ENCODE assay signal across 2 cellular contexts in the genomic region with DNA sequence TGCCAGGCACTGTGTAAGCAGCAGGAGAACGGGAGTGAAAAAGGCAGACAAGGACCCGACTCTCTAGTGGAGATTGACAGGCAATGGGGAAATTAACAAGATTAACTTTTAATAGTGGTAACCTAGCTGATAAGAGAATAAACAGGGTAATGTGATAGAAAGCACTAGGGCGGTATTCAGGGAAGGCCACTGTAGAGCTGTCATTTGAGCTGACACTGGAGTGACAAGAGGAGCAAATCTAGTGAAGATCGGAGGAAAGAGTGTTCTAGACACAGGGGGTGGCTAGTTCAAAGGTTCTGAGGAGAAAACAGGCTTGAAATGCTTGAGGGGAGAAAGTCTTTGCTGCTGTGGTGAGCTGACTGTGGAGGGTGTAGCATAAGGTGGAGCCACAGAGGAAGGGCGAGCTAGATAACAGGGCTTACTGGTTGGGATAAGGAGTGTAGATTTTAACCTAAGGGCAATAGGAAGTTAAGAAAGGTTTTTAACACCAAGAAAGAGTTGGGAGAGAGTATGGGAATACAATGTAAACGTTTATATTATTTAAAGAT.
A peak's percentile ranks its signal among the peaks of the same experiment; 100 is the strongest.
TF ChIP-seq lines count a peak whose summit lies in the region.

No MANE protein-coding gene starts in this region.

TF ChIP-seq in SK-N-SH, 30 proteins besides CTCF, POLR2A, EP300 and RAD21 (continued from another document):
- TF ChIP-seq, protein P1, sequence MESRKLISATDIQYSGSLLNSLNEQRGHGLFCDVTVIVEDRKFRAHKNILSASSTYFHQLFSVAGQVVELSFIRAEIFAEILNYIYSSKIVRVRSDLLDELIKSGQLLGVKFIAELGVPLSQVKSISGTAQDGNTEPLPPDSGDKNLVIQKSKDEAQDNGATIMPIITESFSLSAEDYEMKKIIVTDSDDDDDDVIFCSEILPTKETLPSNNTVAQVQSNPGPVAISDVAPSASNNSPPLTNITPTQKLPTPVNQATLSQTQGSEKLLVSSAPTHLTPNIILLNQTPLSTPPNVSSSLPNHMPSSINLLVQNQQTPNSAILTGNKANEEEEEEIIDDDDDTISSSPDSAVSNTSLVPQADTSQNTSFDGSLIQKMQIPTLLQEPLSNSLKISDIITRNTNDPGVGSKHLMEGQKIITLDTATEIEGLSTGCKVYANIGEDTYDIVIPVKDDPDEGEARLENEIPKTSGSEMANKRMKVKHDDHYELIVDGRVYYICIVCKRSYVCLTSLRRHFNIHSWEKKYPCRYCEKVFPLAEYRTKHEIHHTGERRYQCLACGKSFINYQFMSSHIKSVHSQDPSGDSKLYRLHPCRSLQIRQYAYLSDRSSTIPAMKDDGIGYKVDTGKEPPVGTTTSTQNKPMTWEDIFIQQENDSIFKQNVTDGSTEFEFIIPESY (IDR thresholded peaks at IDR 0.05; ENCODE audit: borderline replicate concordance, low read depth) = no peak
- TF ChIP-seq, protein P2, sequence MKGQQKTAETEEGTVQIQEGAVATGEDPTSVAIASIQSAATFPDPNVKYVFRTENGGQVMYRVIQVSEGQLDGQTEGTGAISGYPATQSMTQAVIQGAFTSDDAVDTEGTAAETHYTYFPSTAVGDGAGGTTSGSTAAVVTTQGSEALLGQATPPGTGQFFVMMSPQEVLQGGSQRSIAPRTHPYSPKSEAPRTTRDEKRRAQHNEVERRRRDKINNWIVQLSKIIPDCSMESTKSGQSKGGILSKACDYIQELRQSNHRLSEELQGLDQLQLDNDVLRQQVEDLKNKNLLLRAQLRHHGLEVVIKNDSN (IDR thresholded peaks at IDR 0.05; ENCODE audit: borderline replicate concordance, low read depth) = no peak
- no peak for TF ChIP-seq FOXM1 (IDR thresholded peaks at IDR 0.05; ENCODE audit: low read depth)
- no peak for TF ChIP-seq RFX5 (IDR thresholded peaks at IDR 0.05; ENCODE audit: low read length)

TF ChIP-seq in K562, 482 proteins besides CTCF, POLR2A, EP300 and RAD21 (continued from another document):
- TF ChIP-seq, protein P3, sequence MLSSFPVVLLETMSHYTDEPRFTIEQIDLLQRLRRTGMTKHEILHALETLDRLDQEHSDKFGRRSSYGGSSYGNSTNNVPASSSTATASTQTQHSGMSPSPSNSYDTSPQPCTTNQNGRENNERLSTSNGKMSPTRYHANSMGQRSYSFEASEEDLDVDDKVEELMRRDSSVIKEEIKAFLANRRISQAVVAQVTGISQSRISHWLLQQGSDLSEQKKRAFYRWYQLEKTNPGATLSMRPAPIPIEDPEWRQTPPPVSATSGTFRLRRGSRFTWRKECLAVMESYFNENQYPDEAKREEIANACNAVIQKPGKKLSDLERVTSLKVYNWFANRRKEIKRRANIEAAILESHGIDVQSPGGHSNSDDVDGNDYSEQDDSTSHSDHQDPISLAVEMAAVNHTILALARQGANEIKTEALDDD (IDR thresholded peaks at IDR 0.05) = peak; percentile 86
- peak; percentile 33; the same call in 1 of the 2 replicates for TF ChIP-seq CBFA2T3 (IDR thresholded peaks at IDR 0.05)
- 0 out of 2 replicates have a peak, but pooled peaks have one; percentile 15 for TF ChIP-seq DPF2 (IDR thresholded peaks at IDR 0.05)
- TF ChIP-seq, protein P4, sequence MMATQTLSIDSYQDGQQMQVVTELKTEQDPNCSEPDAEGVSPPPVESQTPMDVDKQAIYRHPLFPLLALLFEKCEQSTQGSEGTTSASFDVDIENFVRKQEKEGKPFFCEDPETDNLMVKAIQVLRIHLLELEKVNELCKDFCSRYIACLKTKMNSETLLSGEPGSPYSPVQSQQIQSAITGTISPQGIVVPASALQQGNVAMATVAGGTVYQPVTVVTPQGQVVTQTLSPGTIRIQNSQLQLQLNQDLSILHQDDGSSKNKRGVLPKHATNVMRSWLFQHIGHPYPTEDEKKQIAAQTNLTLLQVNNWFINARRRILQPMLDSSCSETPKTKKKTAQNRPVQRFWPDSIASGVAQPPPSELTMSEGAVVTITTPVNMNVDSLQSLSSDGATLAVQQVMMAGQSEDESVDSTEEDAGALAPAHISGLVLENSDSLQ (IDR thresholded peaks at IDR 0.05) = peak; percentile 61
